In the genomic region with DNA sequence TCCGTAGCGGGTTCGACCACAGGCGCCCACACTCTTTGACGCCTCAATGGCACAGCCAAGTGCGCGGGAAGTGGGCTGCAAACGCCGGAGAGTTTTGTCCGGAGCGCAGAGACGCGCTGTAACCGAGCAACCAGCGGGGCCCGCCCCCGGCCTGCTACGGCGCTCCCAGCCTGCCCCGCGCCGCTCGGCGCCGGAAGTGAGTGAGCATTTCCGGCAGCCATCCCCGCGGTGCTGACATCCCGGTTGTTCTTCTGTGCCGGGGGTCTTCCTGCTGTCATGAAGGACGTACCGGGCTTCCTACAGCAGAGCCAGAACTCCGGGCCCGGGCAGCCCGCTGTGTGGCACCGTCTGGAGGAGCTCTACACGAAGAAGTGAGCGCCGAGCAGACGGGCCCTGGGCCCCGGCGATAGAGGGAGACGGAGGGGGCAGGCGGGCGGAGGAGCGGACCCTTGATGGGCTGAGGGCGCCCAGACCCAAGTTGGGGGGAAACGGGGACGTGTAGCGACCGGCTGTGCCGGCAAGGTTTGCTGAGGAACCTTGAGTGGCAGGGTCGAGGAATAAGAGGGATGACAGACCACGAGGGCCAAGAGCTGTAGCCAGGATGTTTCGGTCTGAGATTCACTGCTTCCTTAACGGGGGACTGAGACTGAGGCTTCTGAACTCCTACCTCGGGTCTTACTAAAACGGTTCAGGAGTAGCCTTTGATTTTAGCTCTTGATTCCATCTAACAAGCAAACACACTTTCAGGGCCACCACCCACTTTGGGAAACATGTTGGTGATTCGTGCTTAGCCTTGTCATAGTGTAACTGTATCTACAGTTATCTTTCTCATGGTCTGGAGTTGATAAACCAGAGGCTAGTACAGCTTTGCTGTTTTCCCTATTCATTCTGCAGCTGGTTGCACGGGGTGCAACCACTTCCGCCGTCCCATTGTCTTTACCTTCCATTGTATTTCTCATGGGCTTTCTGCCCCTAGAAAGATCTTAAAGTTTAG, we compare ENCODE assay signal across 1 cellular context.
TF ChIP-seq lines count a peak whose summit lies in the region.

Gene PSMD13, plus strand, starts transcription at position 203 of the 994 bp plus-strand sequence. Its CDS starts 74 bp downstream, at position 277.

TF ChIP-seq in IMR-90, 13 proteins besides CTCF, POLR2A, EP300 and RAD21:
- TF ChIP-seq, protein P1, sequence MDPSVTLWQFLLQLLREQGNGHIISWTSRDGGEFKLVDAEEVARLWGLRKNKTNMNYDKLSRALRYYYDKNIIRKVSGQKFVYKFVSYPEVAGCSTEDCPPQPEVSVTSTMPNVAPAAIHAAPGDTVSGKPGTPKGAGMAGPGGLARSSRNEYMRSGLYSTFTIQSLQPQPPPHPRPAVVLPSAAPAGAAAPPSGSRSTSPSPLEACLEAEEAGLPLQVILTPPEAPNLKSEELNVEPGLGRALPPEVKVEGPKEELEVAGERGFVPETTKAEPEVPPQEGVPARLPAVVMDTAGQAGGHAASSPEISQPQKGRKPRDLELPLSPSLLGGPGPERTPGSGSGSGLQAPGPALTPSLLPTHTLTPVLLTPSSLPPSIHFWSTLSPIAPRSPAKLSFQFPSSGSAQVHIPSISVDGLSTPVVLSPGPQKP (IDR thresholded peaks at IDR 0.05; ENCODE audit: borderline replicate concordance, low read depth, low read length): no peak
- TF ChIP-seq RFX5 (IDR thresholded peaks at IDR 0.05; ENCODE audit: low read depth, low read length) (no peak), MXI1 (IDR thresholded peaks at IDR 0.05; ENCODE audit: borderline replicate concordance, low read depth, low read length) (peak; percentile 34; the same call in 1 of the 2 replicates), MAFK (IDR thresholded peaks at IDR 0.05; ENCODE audit: low read depth, low read length) (no peak), SMC3 (IDR thresholded peaks at IDR 0.05; ENCODE audit: low read depth, low read length) (no peak), FOS (IDR thresholded peaks at IDR 0.05; ENCODE audit: low read depth, low read length) (no peak), USF2 (IDR thresholded peaks at IDR 0.05; ENCODE audit: low read depth, low read length) (no peak), CEBPB (IDR thresholded peaks at IDR 0.05; ENCODE audit: low read depth, low read length) (no peak), RCOR1 (IDR thresholded peaks at IDR 0.05; ENCODE audit: insufficient replicate concordance, low read length) (no peak), CHD1 (IDR thresholded peaks at IDR 0.05; ENCODE audit: low read depth, low read length) (peak; percentile 84; the same call in 1 of the 2 replicates), MAZ (IDR thresholded peaks at IDR 0.05; ENCODE audit: borderline replicate concordance, low read depth, low read length) (no peak; the same call in 1 of the 2 replicates), BHLHE40 (IDR thresholded peaks at IDR 0.05; ENCODE audit: low read depth, low read length) (no peak), NFE2L2 (IDR thresholded peaks at IDR 0.05; ENCODE audit: low read depth, low read length) (no peak; the same call in none of the 2 replicates)
